In genomic region chr19:5948697-5949564, GRCh38 we compare ENCODE assay signal across 9 cellular contexts. TPM values are rescaled to one million over a fixed set of nuclear protein-coding genes. Genes with fewer than 3 reads are reported as not detected.
DNase-seq lines count a peak whose midpoint lies in the region; ATAC-seq, FAIRE-seq and TF ChIP-seq lines count a peak whose summit lies in the region.
"Had no signal": no experiment of that assay in that cellular context is flagged by ENCODE, and none has a peak within 500 bp of the region (broad histone marks: within the 10 kb centered on the region; RNA-seq: fewer than 3 reads in every experiment).

No MANE protein-coding gene starts in this region.

- ATAC-seq in GM21529 (IDR thresholded peaks at IDR 0.05; ENCODE audit: unreplicated experiment) (no peak), HG03280 (IDR thresholded peaks at IDR 0.05; ENCODE audit: unreplicated experiment) (no peak), GM21360 (IDR thresholded peaks at IDR 0.05; ENCODE audit: unreplicated experiment) (no peak)

- DNase-seq in G401 (ENCODE audit: low spot score), result peak; percentile 70
- peak; percentile 70 for DNase-seq in activated CD4-positive, alpha-beta T cell treated with anti-CD3 and anti-CD28 coated beads, Interleukin-2, amount 10 ng/mL, durations not matched to agents 24 days and 14 days
- no peak for DNase-seq in endodermal cell
- DNase-seq in osteocyte (ENCODE audit: extremely low spot score, unreplicated experiment), result no peak
- no peak for DNase-seq in urothelium cell line (ENCODE audit: low spot score)
- DNase-seq: foreskin melanocyte had no signal

- H3K4me3 ChIP-seq in endodermal cell (ENCODE audit: low read length), result no peak overlapping the region

- peak overlapping the region; percentile 94 for H3K27ac Mint-ChIP-seq in activated CD4-positive, alpha-beta T cell treated with anti-CD3 and anti-CD28 coated beads, Interleukin-2, amount 10 ng/mL, durations not matched to agents 24 days and 14 days
- no peak overlapping the region for H3K27ac Mint-ChIP-seq in endodermal cell
- H3K27ac Mint-ChIP-seq in osteocyte (ENCODE audit: unreplicated experiment), result peak overlapping the region; percentile 34

- FAIRE-seq in urothelium cell line (lab: Jason Lieb, UNC), result no peak

- peaks cover 32% of the 10 kb centered on the region for H3K4me1 ChIP-seq in endodermal cell (ENCODE audit: control insufficient read depth, insufficient read depth, low read length)

- peaks cover 36% of the 10 kb centered on the region for H3K36me3 Mint-ChIP-seq in activated CD4-positive, alpha-beta T cell treated with anti-CD3 and anti-CD28 coated beads, Interleukin-2, amount 10 ng/mL, durations not matched to agents 24 days and 14 days (ENCODE audit: low read depth)
- H3K36me3 Mint-ChIP-seq in endodermal cell (ENCODE audit: low read depth) (peaks cover 28% of the 10 kb centered on the region), osteocyte (ENCODE audit: unreplicated experiment) (peaks cover 17% of the 10 kb centered on the region)

- in situ Hi-C loops in G401 (cut with HindIII; ENCODE audit: low sequenced_read_pairs), result no loop called here

- 81 to 89% methylated on average over 9 to 13 of the region's 13 CpGs for WGBS in endodermal cell (ENCODE audit: insufficient coverage in 1 of 2, insufficient read length in 1 of 2), 2 experiments

- peak overlapping the region; percentile 9 for H3K27ac ChIP-seq in endodermal cell (ENCODE audit: low read depth, low read length)

- no peaks in the 10 kb centered on the region for H3K27me3 Mint-ChIP-seq in activated CD4-positive, alpha-beta T cell treated with anti-CD3 and anti-CD28 coated beads, Interleukin-2, amount 10 ng/mL, durations not matched to agents 24 days and 14 days
- no peaks in the 10 kb centered on the region for H3K27me3 Mint-ChIP-seq in endodermal cell (ENCODE audit: insufficient read depth)
- no peaks in the 10 kb centered on the region for H3K27me3 Mint-ChIP-seq in osteocyte (ENCODE audit: unreplicated experiment)

- peaks cover 64% of the 10 kb centered on the region for H3K4me1 Mint-ChIP-seq in activated CD4-positive, alpha-beta T cell treated with anti-CD3 and anti-CD28 coated beads, Interleukin-2, amount 10 ng/mL, durations not matched to agents 24 days and 14 days
- H3K4me1 Mint-ChIP-seq in endodermal cell (peaks cover 53% of the 10 kb centered on the region), osteocyte (ENCODE audit: unreplicated experiment) (peaks cover 56% of the 10 kb centered on the region)

- peaks cover 25% of the 10 kb centered on the region for H3K36me3 ChIP-seq in endodermal cell (ENCODE audit: control insufficient read depth, insufficient read depth, low read length)

- intact Hi-C loops in activated CD4-positive, alpha-beta T cell treated with anti-CD3 and anti-CD28 coated beads, Interleukin-2, amount 10 ng/mL, durations not matched to agents 24 days and 14 days (cut with micrococcal nuclease), result loop anchor here (2.0 kb wide), 1 partner anchor 14 kb away; no protein-coding TSS in a partner anchor

- H3K27me3 ChIP-seq in endodermal cell (ENCODE audit: control insufficient read depth, insufficient read depth, low read length, poor library complexity, severe bottlenecking), result no peaks in the 10 kb centered on the region

- no peaks in the 10 kb centered on the region for H3K9me3 Mint-ChIP-seq in activated CD4-positive, alpha-beta T cell treated with anti-CD3 and anti-CD28 coated beads, Interleukin-2, amount 10 ng/mL, durations not matched to agents 24 days and 14 days
- H3K9me3 Mint-ChIP-seq in endodermal cell (no peaks in the 10 kb centered on the region), osteocyte (ENCODE audit: unreplicated experiment) (no peaks in the 10 kb centered on the region)

- no peak for TF ChIP-seq CTCF in endodermal cell (conservative IDR thresholded peaks at IDR 0.05)
- TF ChIP-seq CTCF in osteocyte (IDR thresholded peaks at IDR 0.05), result no peak

- H3K9me3 ChIP-seq in endodermal cell (ENCODE audit: control insufficient read depth, low read length), result no peaks in the 10 kb centered on the region

- peak overlapping the region; percentile 80 for H3K4me3 Mint-ChIP-seq in activated CD4-positive, alpha-beta T cell treated with anti-CD3 and anti-CD28 coated beads, Interleukin-2, amount 10 ng/mL, durations not matched to agents 24 days and 14 days
- no peak overlapping the region for H3K4me3 Mint-ChIP-seq in endodermal cell
- no peak overlapping the region for H3K4me3 Mint-ChIP-seq in osteocyte (ENCODE audit: unreplicated experiment)

- H3K9ac ChIP-seq in endodermal cell (ENCODE audit: extremely low read depth, low read length, poor library complexity, severe bottlenecking), result no peak overlapping the region

RNA-seq across cellular contexts. Expression of gene RANBP3, which starts 29.0 kb away (rescaled TPM):
- total RNA-seq in G401 (2014; rRNA removed; shearing (Covaris generic)), result 55.2 and 71.9 TPM in 2 replicates
- 105 and 114 TPM in 2 replicates for total RNA-seq in activated CD4-positive, alpha-beta T cell treated with anti-CD3 and anti-CD28 coated beads, Interleukin-2, amount 10 ng/mL, durations not matched to agents 24 days and 14 days
- total RNA-seq in endodermal cell, result 10 to 100 TPM; 77.4 to 81.4 TPM
- 72.9 TPM for polyA plus RNA-seq in endodermal cell (2013, experiment 1 of 2)
- 60.6 TPM for polyA plus RNA-seq in endodermal cell (2013, experiment 2 of 2)
- total RNA-seq in osteocyte, result 74.9 and 81.9 TPM in 2 replicates

RNA-seq across cellular contexts. Expression of gene CAPS, which starts 34.9 kb away (rescaled TPM):
- total RNA-seq in G401 (2014; rRNA removed; shearing (Covaris generic)), result 0.31 and 5.8 TPM in 2 replicates
- 4.0 and 4.1 TPM in 2 replicates for total RNA-seq in activated CD4-positive, alpha-beta T cell treated with anti-CD3 and anti-CD28 coated beads, Interleukin-2, amount 10 ng/mL, durations not matched to agents 24 days and 14 days
- total RNA-seq in endodermal cell (1 to 10 TPM; 6.6 to 6.7 TPM), osteocyte (14.4 and 15.6 TPM in 2 replicates)
- polyA plus RNA-seq in endodermal cell (2013, experiment 1 of 2), result 3.8 TPM
- polyA plus RNA-seq in endodermal cell (2013, experiment 2 of 2), result 3.8 TPM

RNA-seq across cellular contexts. Expression of gene VMAC, which starts 44.3 kb away (rescaled TPM):
- total RNA-seq in G401 (2014; rRNA removed; shearing (Covaris generic)), result 2.2 and 2.6 TPM in 2 replicates
- 2.7 and 3.2 TPM in 2 replicates for total RNA-seq in activated CD4-positive, alpha-beta T cell treated with anti-CD3 and anti-CD28 coated beads, Interleukin-2, amount 10 ng/mL, durations not matched to agents 24 days and 14 days
- 1 to 10 TPM; 5.9 TPM for total RNA-seq in endodermal cell
- 3.5 TPM for polyA plus RNA-seq in endodermal cell (2013, experiment 1 of 2)
- polyA plus RNA-seq in endodermal cell (2013, experiment 2 of 2), result 3.4 TPM
- 10.0 and 10.7 TPM in 2 replicates for total RNA-seq in osteocyte

RNA-seq across cellular contexts. Expression of gene NDUFA11, which starts 45.3 kb away (rescaled TPM):
- 430 and 662 TPM in 2 replicates for total RNA-seq in G401 (2014; rRNA removed; shearing (Covaris generic))
- total RNA-seq in activated CD4-positive, alpha-beta T cell treated with anti-CD3 and anti-CD28 coated beads, Interleukin-2, amount 10 ng/mL, durations not matched to agents 24 days and 14 days, result 237 and 251 TPM in 2 replicates
- total RNA-seq in endodermal cell (100 to 1,000 TPM; 242 to 269 TPM), osteocyte (253 and 259 TPM in 2 replicates)
- 216 TPM for polyA plus RNA-seq in endodermal cell (2013, experiment 1 of 2)
- polyA plus RNA-seq in endodermal cell (2013, experiment 2 of 2), result 206 TPM

Comparison
In these comparisons a context has a peak if more than half of its experiments do, and no peak if none do; other contexts are left out.
1. DNase-seq: peak in G401 (single experiment) and activated CD4-positive, alpha-beta T cell treated with anti-CD3 and anti-CD28 coated beads, Interleukin-2, amount 10 ng/mL, durations not matched to agents 24 days and 14 days (single experiment); none in endodermal cell (single experiment), osteocyte (single experiment) and urothelium cell line (single experiment).